Comparison of ENCODE assay signal across 26 cellular contexts in genomic region chr7:157281221-157281998, GRCh38. TPM values are rescaled to one million over a fixed set of nuclear protein-coding genes. Genes with fewer than 3 reads are reported as not detected.
DNase-seq lines count a peak whose midpoint lies in the region; ATAC-seq and TF ChIP-seq lines count a peak whose summit lies in the region.
"Had no signal": no experiment of that assay in that cellular context is flagged by ENCODE, and none has a peak within 500 bp of the region (broad histone marks: within the 10 kb centered on the region; RNA-seq: fewer than 3 reads in every experiment).

No MANE protein-coding gene starts in this region.

- POLR2A ChIA-PET in PC-3 (lab: Charles Lee; ENCODE audit: unreplicated experiment): no interaction called here

- no peak for TF ChIP-seq EP300 in gastroesophageal sphincter (IDR thresholded peaks at IDR 0.05)

- ATAC-seq in PC-3 (no peak), HG02610 (IDR thresholded peaks at IDR 0.05; ENCODE audit: unreplicated experiment) (no peak), gastroesophageal sphincter (no peak)
- ATAC-seq: effector memory CD8-positive, alpha-beta T cell; natural killer cell; stimulated activated naive CD8-positive, alpha-beta T cell treated with anti-CD3 and anti-CD28 coated beads, Interleukin-15, Interleukin-2, amounts not matched to agents 100 U/mL and 50 U/mL, for 24 hours had no signal

- H3K27me3 ChIP-seq in PC-3 (ENCODE audit: low read length) (no peaks in the 10 kb centered on the region), esophagus (ENCODE audit: control insufficient read depth in 1 of 2, insufficient read depth in 2 of 2, low read length in 2 of 2) (no peaks in the 10 kb centered on the region), osteoblast (ENCODE audit: insufficient read depth, low read length) (no peaks in the 10 kb centered on the region), gastroesophageal sphincter (peaks cover 54% of the 10 kb centered on the region)

- H3K4me1 ChIP-seq in PC-3 (ENCODE audit: insufficient read depth, low read length): peaks cover 39% of the 10 kb centered on the region
- peaks cover 2 to 33% of the 10 kb centered on the region in 2 donors for H3K4me1 ChIP-seq in esophagus (ENCODE audit: control insufficient read depth in 2 of 2, insufficient read depth in 2 of 2, low read length in 1 of 2)
- peaks cover 15% of the 10 kb centered on the region for H3K4me1 ChIP-seq in osteoblast (ENCODE audit: insufficient read depth, low read length)
- H3K4me1 ChIP-seq in gastroesophageal sphincter: peaks cover 0 to 18% (median 5%) of the 10 kb centered on the region in 3 donors
- H3K4me1 ChIP-seq: uterus had no signal

- H3K9ac ChIP-seq in PC-3 (ENCODE audit: low read length): peak overlapping the region; percentile 61

- H3K4me2 ChIP-seq in PC-3 (ENCODE audit: low read length) (peak overlapping the region; percentile 76), osteoblast (ENCODE audit: insufficient read depth, low read length) (no peak overlapping the region)

- no peak for TF ChIP-seq CTCF in GM10266 (IDR thresholded peaks at IDR 0.05; ENCODE audit: control insufficient read depth, insufficient read depth, low read depth, missing control alignments)
- no peak for TF ChIP-seq CTCF in PC-3 (conservative IDR thresholded peaks at IDR 0.05; ENCODE audit: low read depth, low read length)
- TF ChIP-seq CTCF in osteoblast (IDR thresholded peaks at IDR 0.05; ENCODE audit: extremely low read depth, low read depth, low read length): no peak
- TF ChIP-seq CTCF in gastroesophageal sphincter (IDR thresholded peaks at IDR 0.05): no peak

- DNase-seq in GM10266 (ENCODE audit: extremely low spot score): peak; percentile 30
- DNase-seq in PC-3: no peak
- DNase-seq in osteoblast (ENCODE audit: insufficient read length, low spot score, missing footprints): peak; percentile 85
- DNase-seq in NCI-H1930 (lab: John Stamatoyannopoulos, UW): no peak
- DNase-seq in caudate nucleus (lab: John Stamatoyannopoulos, UW): no peak
- DNase-seq: activated effector memory CD4-positive, alpha-beta T cell treated with Interleukin-2 at 50 U/mL for 16 hours; anterior cingulate cortex; CD4-positive, CD25-positive, alpha-beta regulatory T cell; DMS153; effector memory CD8-positive, alpha-beta T cell; HFFc6; left ventricle myocardium inferior; midbrain; natural killer cell; NCI-H1092 treated with DMSO at 0.1 percent for 48 hours; NCI-H2029; NCI-H748 treated with DMSO at 0.1 percent for 48 hours; stimulated activated naive CD8-positive, alpha-beta T cell treated with anti-CD3 and anti-CD28 coated beads, Interleukin-15, Interleukin-2, amounts not matched to agents 100 U/mL and 50 U/mL, for 24 hours; T-helper 2 cell; uterus had no signal

- peak overlapping the region; percentile 58 for H3K4me3 ChIP-seq in PC-3 (ENCODE audit: low read length)
- peak overlapping the region in 1 of 2 donors; percentile 23 for H3K4me3 ChIP-seq in esophagus (ENCODE audit: low read depth in 1 of 2, low read length in 2 of 2)
- no peak overlapping the region for H3K4me3 ChIP-seq in osteoblast (ENCODE audit: insufficient read depth, low read length)
- no peak overlapping the region for H3K4me3 ChIP-seq in gastroesophageal sphincter
- H3K4me3 ChIP-seq: coronary artery, left ventricle myocardium inferior, SK-N-MC, thoracic aorta, uterus had no signal

- no peaks in the 10 kb centered on the region for H4K20me1 ChIP-seq in PC-3 (ENCODE audit: low read length)
- H4K20me1 ChIP-seq in osteoblast (ENCODE audit: insufficient read depth, low read length): no peaks in the 10 kb centered on the region

- H3F3A ChIP-seq in PC-3 (ENCODE audit: low read length, unreplicated experiment): no peaks in the 10 kb centered on the region

- H3K79me2 ChIP-seq in PC-3 (ENCODE audit: low read length): peaks cover 12% of the 10 kb centered on the region; the same call in 1 of the 2 replicates
- H3K79me2 ChIP-seq in osteoblast (ENCODE audit: insufficient read depth, low read length): no peaks in the 10 kb centered on the region

- H3K27ac ChIP-seq in PC-3 (ENCODE audit: low read length) (peak overlapping the region; percentile 84), esophagus (ENCODE audit: low read depth in 2 of 2, low read length in 1 of 2) (peak overlapping the region; percentile 76 to 93), osteoblast (ENCODE audit: low read depth, low read length) (no peak overlapping the region), caudate nucleus (ENCODE audit: low read depth, low read length) (no peak overlapping the region), gastroesophageal sphincter (no peak overlapping the region)
- H3K27ac ChIP-seq: coronary artery, left ventricle myocardium inferior, SK-N-MC, thoracic aorta, uterus had no signal

- H2AFZ ChIP-seq in PC-3 (ENCODE audit: low read length): no peak overlapping the region
- no peak overlapping the region for H2AFZ ChIP-seq in osteoblast (ENCODE audit: low read length)

- intact Hi-C loops in PC-3 (cut with micrococcal nuclease): no loop called here

- BruUV-seq in PC-3 (replicated peaks; lab: Mats Ljungman, UMichigan): no TSS peak

- no peaks in the 10 kb centered on the region for H3K9me3 ChIP-seq in PC-3 (ENCODE audit: low read length)
- H3K9me3 ChIP-seq in esophagus (ENCODE audit: control insufficient read depth in 2 of 2, insufficient read depth in 1 of 2, low read depth in 1 of 2, low read length in 1 of 2): no peaks in the 10 kb centered on the region
- H3K9me3 ChIP-seq in osteoblast (ENCODE audit: low read depth, low read length): no peaks in the 10 kb centered on the region
- peaks cover 0 to 12% (median 0%) of the 10 kb centered on the region in 3 donors for H3K9me3 ChIP-seq in gastroesophageal sphincter
- H3K9me3 ChIP-seq: thoracic aorta, uterus had no signal

- WGBS in esophagus, 2 donors: 65 to 79% methylated on average over 24 of the region's 24 CpGs
- 78 to 89% methylated on average over 7 to 11 of the region's 24 CpGs for WGBS in gastroesophageal sphincter (ENCODE audit: low coverage in 1 of 2), 2 donors

- CTCF ChIA-PET in PC-3 (lab: Charles Lee): no interaction called here

- H3K36me3 ChIP-seq in PC-3 (ENCODE audit: low read depth, low read length): no peaks in the 10 kb centered on the region
- H3K36me3 ChIP-seq in esophagus (ENCODE audit: control insufficient read depth in 2 of 2, insufficient read depth in 2 of 2, low read length in 1 of 2): no peaks in the 10 kb centered on the region
- no peaks in the 10 kb centered on the region for H3K36me3 ChIP-seq in osteoblast (ENCODE audit: insufficient read depth, low read length)
- no peaks in the 10 kb centered on the region for H3K36me3 ChIP-seq in gastroesophageal sphincter
- H3K36me3 ChIP-seq: left ventricle myocardium inferior, thoracic aorta, uterus had no signal

- no peak for TF ChIP-seq POLR2A in gastroesophageal sphincter (IDR thresholded peaks at IDR 0.05)

- H3K9me2 ChIP-seq in PC-3 (replicated peaks; ENCODE audit: low read length): no peaks in the 10 kb centered on the region

RNA-seq across cellular contexts. Expression of gene DNAJB6, which starts 55.4 kb away (rescaled TPM):
- 119 and 151 TPM in 2 replicates for total RNA-seq in PC-3 (2014; rRNA removed)
- polyA plus RNA-seq in esophagus: 100 to 1,000 TPM in 1 of 2 donors, 10 to 100 TPM in 1; 96.0 to 118 TPM
- 84.3 and 84.7 TPM in 2 replicates for total RNA-seq in osteoblast
- 100 to 1,000 TPM; 117 to 195 (median 148) TPM for total RNA-seq in gastroesophageal sphincter

Comparison
In these comparisons a context has a peak if more than half of its experiments do, and no peak if none do; other contexts are left out.
1. DNase-seq: peak in GM10266 (single experiment) and osteoblast (single experiment); none in PC-3 (single experiment), NCI-H1930 (0 of 2) and caudate nucleus (0 of 61).
2. H3K27ac ChIP-seq: peak in PC-3 (single experiment) and esophagus (2 of 2); none in osteoblast (single experiment), caudate nucleus (single experiment) and gastroesophageal sphincter (0 of 4).